ENCODE assay signal across 1 cellular context in the genomic region with DNA sequence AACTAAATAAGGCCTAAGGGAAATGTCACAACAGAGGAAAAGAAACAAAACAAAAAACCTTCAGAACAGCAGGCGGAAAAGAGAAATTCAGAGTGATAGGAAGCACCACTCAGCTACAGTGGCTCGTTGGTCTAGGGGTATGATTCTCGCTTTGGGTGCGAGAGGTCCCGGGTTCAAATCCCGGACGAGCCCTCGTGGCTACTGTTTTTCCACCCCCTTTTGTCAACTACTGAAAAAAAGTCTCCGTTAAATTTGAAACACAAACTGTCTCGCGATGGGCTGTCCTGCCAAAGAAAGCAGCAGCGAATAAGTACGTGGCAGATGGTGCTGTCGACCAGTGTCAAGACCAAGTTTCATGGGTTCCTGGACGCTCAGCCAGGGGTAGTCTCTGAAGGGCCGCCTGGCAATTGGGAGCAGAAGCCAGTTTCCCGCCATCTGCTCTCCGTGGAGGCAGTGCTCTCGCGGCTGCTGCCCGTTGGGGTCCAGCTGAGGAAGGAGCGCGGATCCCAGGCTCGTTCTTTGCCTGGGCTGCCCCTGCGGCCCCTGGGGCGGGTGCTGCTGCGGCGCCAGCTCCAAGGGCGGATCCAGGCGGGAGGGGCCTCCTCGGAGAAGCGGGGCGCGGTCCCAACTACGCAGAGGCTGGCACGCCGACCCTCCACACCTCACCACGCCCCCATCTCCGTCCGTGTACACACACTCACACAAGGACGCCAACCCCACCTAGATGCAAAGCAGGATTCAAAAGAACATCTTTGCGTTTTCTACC.
TF ChIP-seq lines count a peak whose summit lies in the region.

RNASE4 (plus strand) TSS at position 665 of the 766 bp plus-strand sequence. CDS start 14,812 bp downstream, outside the sequence.

TF ChIP-seq in A549, 52 proteins besides CTCF, POLR2A, EP300 and RAD21 (continued from another document):
- TF ChIP-seq KDM1A (IDR thresholded peaks at IDR 0.05; ENCODE audit: low read depth) (0 out of 2 replicates have a peak, but pooled peaks have one; percentile 44), PHF8 (IDR thresholded peaks at IDR 0.05; ENCODE audit: borderline replicate concordance, low read depth) (peak; percentile 6; the same call in 1 of the 2 replicates), MAX (IDR thresholded peaks at IDR 0.05) (peak; percentile 71), SREBF2 (IDR thresholded peaks at IDR 0.05) (peak; percentile 91), MYC (IDR thresholded peaks at IDR 0.05; ENCODE audit: borderline replicate concordance, low read length) (peak; percentile 47; the same call in 1 of the 2 replicates), EHF (CRISPR knock-in tag; IDR thresholded peaks at IDR 0.05) (no peak), GATA3 (IDR thresholded peaks at IDR 0.05; ENCODE audit: borderline replicate concordance) (peak; percentile 14; the same call in 1 of the 2 replicates), CHD4 (IDR thresholded peaks at IDR 0.05; ENCODE audit: borderline replicate concordance) (no peak), RARB (CRISPR knock-in tag; IDR thresholded peaks at IDR 0.05) (no peak), ZSCAN20 (CRISPR knock-in tag; IDR thresholded peaks at IDR 0.05) (no peak), ESRRA (IDR thresholded peaks at IDR 0.05; ENCODE audit: borderline replicate concordance, low read length) (no peak), TP53 (CRISPR knock-in tag; IDR thresholded peaks at IDR 0.05) (no peak), CEBPB (IDR thresholded peaks at IDR 0.05) (no peak)
- TF ChIP-seq, protein P1, sequence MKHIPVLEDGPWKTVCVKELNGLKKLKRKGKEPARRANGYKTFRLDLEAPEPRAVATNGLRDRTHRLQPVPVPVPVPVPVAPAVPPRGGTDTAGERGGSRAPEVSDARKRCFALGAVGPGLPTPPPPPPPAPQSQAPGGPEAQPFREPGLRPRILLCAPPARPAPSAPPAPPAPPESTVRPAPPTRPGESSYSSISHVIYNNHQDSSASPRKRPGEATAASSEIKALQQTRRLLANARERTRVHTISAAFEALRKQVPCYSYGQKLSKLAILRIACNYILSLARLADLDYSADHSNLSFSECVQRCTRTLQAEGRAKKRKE (CRISPR knock-in tag; IDR thresholded peaks at IDR 0.05; ENCODE audit: low read depth), result no peak
- TF ChIP-seq, protein P2, sequence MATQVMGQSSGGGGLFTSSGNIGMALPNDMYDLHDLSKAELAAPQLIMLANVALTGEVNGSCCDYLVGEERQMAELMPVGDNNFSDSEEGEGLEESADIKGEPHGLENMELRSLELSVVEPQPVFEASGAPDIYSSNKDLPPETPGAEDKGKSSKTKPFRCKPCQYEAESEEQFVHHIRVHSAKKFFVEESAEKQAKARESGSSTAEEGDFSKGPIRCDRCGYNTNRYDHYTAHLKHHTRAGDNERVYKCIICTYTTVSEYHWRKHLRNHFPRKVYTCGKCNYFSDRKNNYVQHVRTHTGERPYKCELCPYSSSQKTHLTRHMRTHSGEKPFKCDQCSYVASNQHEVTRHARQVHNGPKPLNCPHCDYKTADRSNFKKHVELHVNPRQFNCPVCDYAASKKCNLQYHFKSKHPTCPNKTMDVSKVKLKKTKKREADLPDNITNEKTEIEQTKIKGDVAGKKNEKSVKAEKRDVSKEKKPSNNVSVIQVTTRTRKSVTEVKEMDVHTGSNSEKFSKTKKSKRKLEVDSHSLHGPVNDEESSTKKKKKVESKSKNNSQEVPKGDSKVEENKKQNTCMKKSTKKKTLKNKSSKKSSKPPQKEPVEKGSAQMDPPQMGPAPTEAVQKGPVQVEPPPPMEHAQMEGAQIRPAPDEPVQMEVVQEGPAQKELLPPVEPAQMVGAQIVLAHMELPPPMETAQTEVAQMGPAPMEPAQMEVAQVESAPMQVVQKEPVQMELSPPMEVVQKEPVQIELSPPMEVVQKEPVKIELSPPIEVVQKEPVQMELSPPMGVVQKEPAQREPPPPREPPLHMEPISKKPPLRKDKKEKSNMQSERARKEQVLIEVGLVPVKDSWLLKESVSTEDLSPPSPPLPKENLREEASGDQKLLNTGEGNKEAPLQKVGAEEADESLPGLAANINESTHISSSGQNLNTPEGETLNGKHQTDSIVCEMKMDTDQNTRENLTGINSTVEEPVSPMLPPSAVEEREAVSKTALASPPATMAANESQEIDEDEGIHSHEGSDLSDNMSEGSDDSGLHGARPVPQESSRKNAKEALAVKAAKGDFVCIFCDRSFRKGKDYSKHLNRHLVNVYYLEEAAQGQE (IDR thresholded peaks at IDR 0.05), result peak; percentile 66
- TF ChIP-seq, protein P3, sequence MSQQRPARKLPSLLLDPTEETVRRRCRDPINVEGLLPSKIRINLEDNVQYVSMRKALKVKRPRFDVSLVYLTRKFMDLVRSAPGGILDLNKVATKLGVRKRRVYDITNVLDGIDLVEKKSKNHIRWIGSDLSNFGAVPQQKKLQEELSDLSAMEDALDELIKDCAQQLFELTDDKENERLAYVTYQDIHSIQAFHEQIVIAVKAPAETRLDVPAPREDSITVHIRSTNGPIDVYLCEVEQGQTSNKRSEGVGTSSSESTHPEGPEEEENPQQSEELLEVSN (IDR thresholded peaks at IDR 0.05; ENCODE audit: borderline replicate concordance, low read depth), result peak; percentile 74
- TF ChIP-seq, protein P4, sequence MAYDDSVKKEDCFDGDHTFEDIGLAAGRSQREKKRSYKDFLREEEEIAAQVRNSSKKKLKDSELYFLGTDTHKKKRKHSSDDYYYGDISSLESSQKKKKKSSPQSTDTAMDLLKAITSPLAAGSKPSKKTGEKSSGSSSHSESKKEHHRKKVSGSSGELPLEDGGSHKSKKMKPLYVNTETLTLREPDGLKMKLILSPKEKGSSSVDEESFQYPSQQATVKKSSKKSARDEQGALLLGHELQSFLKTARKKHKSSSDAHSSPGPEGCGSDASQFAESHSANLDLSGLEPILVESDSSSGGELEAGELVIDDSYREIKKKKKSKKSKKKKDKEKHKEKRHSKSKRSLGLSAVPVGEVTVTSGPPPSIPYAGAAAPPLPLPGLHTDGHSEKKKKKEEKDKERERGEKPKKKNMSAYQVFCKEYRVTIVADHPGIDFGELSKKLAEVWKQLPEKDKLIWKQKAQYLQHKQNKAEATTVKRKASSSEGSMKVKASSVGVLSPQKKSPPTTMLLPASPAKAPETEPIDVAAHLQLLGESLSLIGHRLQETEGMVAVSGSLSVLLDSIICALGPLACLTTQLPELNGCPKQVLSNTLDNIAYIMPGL (CRISPR knock-in tag; IDR thresholded peaks at IDR 0.05; ENCODE audit: borderline replicate concordance), result peak; percentile 19; the same call in 1 of the 2 replicates
